ENCODE assay signal across 14 cellular contexts in genomic region chr2:136013286-136013685, GRCh38.
"Had no signal": no experiment of that assay in that cellular context is flagged by ENCODE, and none has a peak within 500 bp of the region (broad histone marks: within the 10 kb centered on the region; RNA-seq: fewer than 3 reads in every experiment).

No MANE protein-coding gene starts in this region.

- H3K36me3 Mint-ChIP-seq: activated CD4-positive, alpha-beta memory T cell treated with anti-CD3 and anti-CD28 coated beads for 36 hours; memory B cell had no signal

- DNase-seq: activated CD4-positive, alpha-beta memory T cell treated with anti-CD3 and anti-CD28 coated beads for 36 hours; activated CD4-positive, alpha-beta T cell treated with anti-CD3 and anti-CD28 coated beads for 36 hours; activated effector memory CD4-positive, alpha-beta T cell treated with anti-CD3 and anti-CD28 coated beads, Interleukin-2, amount 50 U/mL, for 16 hours; activated T-cell treated with anti-CD3 and anti-CD28 coated beads, Interleukin-2, amount 50 U/mL, for 48 hours; amniotic stem cell; esophagus squamous epithelium; left ventricle myocardium superior; naive thymus-derived CD4-positive, alpha-beta T cell had no signal

- H3K27ac ChIP-seq: hepatocyte, thoracic aorta had no signal

- H3K4me3 Mint-ChIP-seq: activated CD4-positive, alpha-beta memory T cell treated with anti-CD3 and anti-CD28 coated beads for 36 hours; activated CD4-positive, alpha-beta T cell treated with anti-CD3 and anti-CD28 coated beads for 36 hours; memory B cell; naive thymus-derived CD4-positive, alpha-beta T cell; stimulated activated effector memory CD8-positive, alpha-beta T cell treated with anti-CD3 and anti-CD28 coated beads, Interleukin-12 subunit alpha, Interleukin-12 subunit beta, amount 100 ng/mL, for 72 hours had no signal

- H3K36me3 ChIP-seq: esophagus squamous epithelium, thoracic aorta had no signal

- H3K9me3 Mint-ChIP-seq: activated CD4-positive, alpha-beta memory T cell treated with anti-CD3 and anti-CD28 coated beads for 36 hours; memory B cell; stimulated activated effector memory CD8-positive, alpha-beta T cell treated with anti-CD3 and anti-CD28 coated beads, Interleukin-12 subunit alpha, Interleukin-12 subunit beta, amount 100 ng/mL, for 72 hours had no signal

- H3K27me3 ChIP-seq: hepatocyte had no signal

- H3K79me2 ChIP-seq: hepatocyte had no signal

- H3K4me3 ChIP-seq: esophagus squamous epithelium, hepatocyte, mucosa of descending colon, thoracic aorta had no signal

- H3K27me3 Mint-ChIP-seq: activated CD4-positive, alpha-beta memory T cell treated with anti-CD3 and anti-CD28 coated beads for 36 hours; activated CD4-positive, alpha-beta T cell treated with anti-CD3 and anti-CD28 coated beads for 36 hours; memory B cell; naive thymus-derived CD4-positive, alpha-beta T cell had no signal

- ATAC-seq: activated CD4-positive, alpha-beta T cell treated with anti-CD3 and anti-CD28 coated beads for 36 hours; activated naive CD4-positive, alpha-beta T cell treated with anti-CD3 and anti-CD28 coated beads, Interleukin-2, amount 50 U/mL, for 72 hours; naive thymus-derived CD4-positive, alpha-beta T cell; stimulated activated effector memory CD8-positive, alpha-beta T cell treated with anti-CD3 and anti-CD28 coated beads, Interleukin-12 subunit alpha, Interleukin-12 subunit beta, amount 100 ng/mL, for 72 hours had no signal

- H3K27ac Mint-ChIP-seq: activated CD4-positive, alpha-beta memory T cell treated with anti-CD3 and anti-CD28 coated beads for 36 hours; activated CD4-positive, alpha-beta T cell treated with anti-CD3 and anti-CD28 coated beads for 36 hours; activated naive CD4-positive, alpha-beta T cell treated with anti-CD3 and anti-CD28 coated beads, Interleukin-2, amount 50 U/mL, for 72 hours; memory B cell; stimulated activated effector memory CD8-positive, alpha-beta T cell treated with anti-CD3 and anti-CD28 coated beads, Interleukin-12 subunit alpha, Interleukin-12 subunit beta, amount 100 ng/mL, for 72 hours had no signal

- H3K4me2 ChIP-seq: hepatocyte had no signal

- H2AFZ ChIP-seq: hepatocyte had no signal
